ENCODE assay signal across 8 cellular contexts in genomic region chr7:8260871-8261707, GRCh38. TPM values are rescaled to one million over a fixed set of nuclear protein-coding genes. Genes with fewer than 3 reads are reported as not detected.
A peak's percentile ranks its signal among the peaks of the same experiment; 100 is the strongest.
DNase-seq lines count a peak whose midpoint lies in the region; ATAC-seq and TF ChIP-seq lines count a peak whose summit lies in the region.

No MANE protein-coding gene starts in this region.

- H3K36me3 ChIP-seq in esophagus muscularis mucosa: no peaks in the 10 kb centered on the region
- no peaks in the 10 kb centered on the region for H3K36me3 ChIP-seq in mucosa of rectum (ENCODE audit: control insufficient read depth in 2 of 2, insufficient read depth in 2 of 2, low read length in 2 of 2)
- H3K36me3 ChIP-seq in upper lobe of right lung: no peaks in the 10 kb centered on the region

- peak overlapping the region; percentile 82 to 92 for H3K9ac ChIP-seq in mucosa of rectum (ENCODE audit: low read depth in 1 of 2, low read length in 2 of 2)

- H3K4me1 ChIP-seq in esophagus muscularis mucosa (peaks cover 0 to 17% (median 13%) of the 10 kb centered on the region in 4 donors), mucosa of rectum (ENCODE audit: control insufficient read depth in 2 of 2, insufficient read depth in 2 of 2, low read length in 2 of 2) (peaks cover 4 to 6% of the 10 kb centered on the region in 2 donors), upper lobe of right lung (no peaks in the 10 kb centered on the region)

- ATAC-seq in GM21526 (IDR thresholded peaks at IDR 0.05; ENCODE audit: low FRiP score, unreplicated experiment) (peak; percentile 25), WTC11 (peak; percentile 4), upper lobe of right lung (peak; percentile 55), HG03097 (IDR thresholded peaks at IDR 0.05; ENCODE audit: low FRiP score, unreplicated experiment) (no peak)

- no peak for TF ChIP-seq POLR2A in esophagus muscularis mucosa (IDR thresholded peaks at IDR 0.05; ENCODE audit: low read depth)

- peak overlapping the region; percentile 60 to 67 (median 62) for H3K4me3 ChIP-seq in esophagus muscularis mucosa
- peak overlapping the region; percentile 80 to 84 for H3K4me3 ChIP-seq in mucosa of rectum (ENCODE audit: low read length in 2 of 2)
- peak overlapping the region; percentile 67 for H3K4me3 ChIP-seq in upper lobe of right lung

- POLR2A ChIA-PET in WTC11 (lab: Charles Lee): interaction anchor here (1.0 kb wide), 1 partner anchor 39 kb away, joined by 3 read pairs; no protein-coding TSS in a partner anchor

- peak; percentile 13 for DNase-seq in DMS114 treated with DMSO at 0.1 percent for 48 hours (lab: John Stamatoyannopoulos, UW; ENCODE audit: unreplicated experiment)
- peak; percentile 63 for DNase-seq in NCI-H1105 treated with DMSO at 0.1 percent for 48 hours (lab: John Stamatoyannopoulos, UW)
- DNase-seq in WTC11 (ENCODE audit: low spot score): peak; percentile 16
- no peak for DNase-seq in esophagus muscularis mucosa (ENCODE audit: extremely low spot score)
- DNase-seq in upper lobe of right lung: peak; percentile 82

- no peaks in the 10 kb centered on the region for H3K9me3 ChIP-seq in esophagus muscularis mucosa
- H3K9me3 ChIP-seq in mucosa of rectum (ENCODE audit: control insufficient read depth in 2 of 2, low read length in 2 of 2): no peaks in the 10 kb centered on the region
- no peaks in the 10 kb centered on the region for H3K9me3 ChIP-seq in upper lobe of right lung

- peaks cover 9% of the 10 kb centered on the region for H3K9me3 Mint-ChIP-seq in WTC11

- TF ChIP-seq CTCF in WTC11 (IDR thresholded peaks at IDR 0.05) (no peak), esophagus muscularis mucosa (IDR thresholded peaks at IDR 0.05) (no peak), upper lobe of right lung (IDR thresholded peaks at IDR 0.05) (no peak)

- peaks cover 0 to 48% (median 7%) of the 10 kb centered on the region in 4 donors for H3K27me3 ChIP-seq in esophagus muscularis mucosa
- H3K27me3 ChIP-seq in mucosa of rectum (ENCODE audit: control insufficient read depth in 2 of 2, insufficient read depth in 2 of 2, low read length in 2 of 2): peaks cover 0 to 2% of the 10 kb centered on the region in 2 donors
- no peaks in the 10 kb centered on the region for H3K27me3 ChIP-seq in upper lobe of right lung

- peak overlapping the region; percentile 74 for H3K4me3 Mint-ChIP-seq in WTC11

- peaks cover 34% of the 10 kb centered on the region for H3K4me1 Mint-ChIP-seq in WTC11

- 18% methylated on average over 25 of the region's 32 CpGs for WGBS in esophagus muscularis mucosa

- peak overlapping the region; percentile 63 to 74 (median 72) for H3K27ac ChIP-seq in esophagus muscularis mucosa (replicated peaks in 1 of 4)
- peak overlapping the region; percentile 85 to 91 for H3K27ac ChIP-seq in mucosa of rectum (ENCODE audit: low read depth in 2 of 2, low read length in 2 of 2)
- peak overlapping the region; percentile 87 for H3K27ac ChIP-seq in upper lobe of right lung

- H3K27ac Mint-ChIP-seq in WTC11: no peak overlapping the region

- peaks cover 5% of the 10 kb centered on the region for H3K36me3 Mint-ChIP-seq in WTC11

- no peak for TF ChIP-seq EP300 in esophagus muscularis mucosa (IDR thresholded peaks at IDR 0.05)

- intact Hi-C loops in esophagus muscularis mucosa (cut with DNase I) (no loop called here), upper lobe of right lung (cut with DNase I) (no loop called here)

- H3K27me3 Mint-ChIP-seq in WTC11 (ENCODE audit: low read depth): peaks cover 5% of the 10 kb centered on the region; the same call in 1 of the 2 replicates

- CTCF ChIA-PET in WTC11 (lab: Charles Lee): interaction anchor here (1.2 kb wide), 3 partner anchors 16 to 100 kb away, joined by 4 to 6 read pairs (median 5); no protein-coding TSS in a partner anchor

TF ChIP-seq in WTC11, 78 proteins besides CTCF, POLR2A, EP300 and RAD21:
- peak; percentile 76 for TF ChIP-seq ZNF423 (CRISPR knock-in tag; IDR thresholded peaks at IDR 0.05)
- 0 out of 2 replicates have a peak, but pooled peaks have one; percentile 27 for TF ChIP-seq ARID4B (CRISPR knock-in tag; IDR thresholded peaks at IDR 0.05; ENCODE audit: borderline replicate concordance)
- no peak for TF ChIP-seq ZNF219 (CRISPR knock-in tag; IDR thresholded peaks at IDR 0.05; ENCODE audit: borderline replicate concordance)

RNA-seq across cellular contexts. Expression of gene ICA1, which starts 0.9 kb away (rescaled TPM):
- total RNA-seq in WTC11 (2021) (31.2 to 36.8 TPM (median 33.4 TPM) in 3 replicates), esophagus muscularis mucosa (1 to 10 TPM; 4.1 to 7.4 (median 5.8) TPM), upper lobe of right lung (27.0 TPM)
